Comparison of ENCODE assay signal across 11 cellular contexts in genomic region chr7:77903597-77903996, GRCh38.
DNase-seq lines count a peak whose midpoint lies in the region; ATAC-seq, FAIRE-seq and TF ChIP-seq lines count a peak whose summit lies in the region.
"Had no signal": no experiment of that assay in that cellular context is flagged by ENCODE, and none has a peak within 500 bp of the region (broad histone marks: within the 10 kb centered on the region; RNA-seq: fewer than 3 reads in every experiment).

No MANE protein-coding gene starts in this region.

- no peak overlapping the region for H2BK5ac ChIP-seq in H1 (ENCODE audit: low read depth, low read length)

- H3K4me2 ChIP-seq in Loucy (ENCODE audit: low read depth, low read length, poor library complexity, severe bottlenecking) = no peak overlapping the region
- no peak overlapping the region for H3K4me2 ChIP-seq in H1 (ENCODE audit: insufficient read depth in 1 of 2, low read depth in 2 of 2, low read length in 2 of 2)

- H3K23ac ChIP-seq in H1 (ENCODE audit: insufficient read length) = no peak overlapping the region

- H4K20me1 ChIP-seq in Loucy (ENCODE audit: insufficient read depth, low read length, poor library complexity, severe bottlenecking) (no peaks in the 10 kb centered on the region), H1 (replicated peaks in 1 of 2; ENCODE audit: control insufficient read depth in 1 of 2, insufficient read depth in 2 of 2, low read length in 2 of 2) (no peaks in the 10 kb centered on the region)

- TF ChIP-seq RAD21 in H1 (IDR thresholded peaks at IDR 0.05 in 1 of 2, conservative IDR thresholded peaks at IDR 0.05 in 1 of 2; ENCODE audit: low read depth in 2 of 2, low read length in 2 of 2) = peak; percentile 59 to 63

- no peak overlapping the region for H3K9ac ChIP-seq in Loucy (ENCODE audit: low read depth, low read length, poor library complexity, severe bottlenecking)
- H3K9ac ChIP-seq in H1 (replicated peaks in 1 of 4; ENCODE audit: extremely low read depth in 1 of 4, low read depth in 3 of 4, low read length in 3 of 4) = no peak overlapping the region

- H3K56ac ChIP-seq in H1 (replicated peaks; ENCODE audit: insufficient read length, low read depth, low read length) = no peak overlapping the region

- no peak overlapping the region for H3K14ac ChIP-seq in H1 (ENCODE audit: insufficient read length)

- H3K36me3 ChIP-seq in Loucy (ENCODE audit: insufficient read depth, low read length) = peaks cover 11% of the 10 kb centered on the region; the same call in 1 of the 2 replicates
- H3K36me3 ChIP-seq in H1 (ENCODE audit: control insufficient read depth in 2 of 4, insufficient read depth in 4 of 4, low read length in 3 of 4) = no peaks in the 10 kb centered on the region
- no peaks in the 10 kb centered on the region for H3K36me3 ChIP-seq in suprapubic skin

- no peaks in the 10 kb centered on the region; the same call in 1 of the 2 replicates for H3K79me1 ChIP-seq in H1 (ENCODE audit: low read depth, low read length)

- TF ChIP-seq CTCF in AG09309 (IDR thresholded peaks at IDR 0.05; ENCODE audit: control insufficient read depth, insufficient read depth, low read depth, low read length, missing control alignments) (peak; percentile 51), Loucy (conservative IDR thresholded peaks at IDR 0.05; ENCODE audit: low read length) (peak; percentile 40; the same call in 1 of the 2 replicates), H1 (IDR thresholded peaks at IDR 0.05; ENCODE audit: control extremely low read depth in 1 of 3, insufficient read depth in 1 of 3, low read depth in 1 of 3, low read length in 3 of 3) (peak; percentile 16 to 53 (median 48)), suprapubic skin (IDR thresholded peaks at IDR 0.05) (no peak)

- H2BK120ac ChIP-seq in H1 (replicated peaks; ENCODE audit: low read depth, low read length) = no peak overlapping the region

- no peaks in the 10 kb centered on the region for H3K23me2 ChIP-seq in H1 (ENCODE audit: low read depth, low read length)

- no peak overlapping the region for H3K4ac ChIP-seq in H1 (replicated peaks; ENCODE audit: insufficient read length, low read depth, low read length)

- H3K18ac ChIP-seq in H1 (ENCODE audit: extremely low read depth, low read length) = no peak overlapping the region

- H2AFZ ChIP-seq in Loucy (ENCODE audit: low read length) = no peak overlapping the region
- no peak overlapping the region for H2AFZ ChIP-seq in H1 (ENCODE audit: low read length)

- H4K5ac ChIP-seq in H1 (ENCODE audit: insufficient read length, low read depth, low read length) = no peak overlapping the region

- TF ChIP-seq POLR2A in GM12892 (IDR thresholded peaks at IDR 0.05; ENCODE audit: low read depth, low read length) = no peak
- no peak for TF ChIP-seq POLR2A in H1 (IDR thresholded peaks at IDR 0.05; ENCODE audit: control extremely low read depth in 1 of 2, low read depth in 2 of 2, low read length in 2 of 2)
- TF ChIP-seq POLR2A in suprapubic skin (IDR thresholded peaks at IDR 0.05) = no peak

- no peak overlapping the region for H2BK12ac ChIP-seq in H1 (ENCODE audit: low read depth, low read length)

- H3K9me3 ChIP-seq in Loucy (ENCODE audit: insufficient read depth, low read depth, low read length) (no peaks in the 10 kb centered on the region), H1 (ENCODE audit: insufficient read depth in 2 of 2, low read depth in 1 of 2, low read length in 1 of 2) (no peaks in the 10 kb centered on the region), suprapubic skin (no peaks in the 10 kb centered on the region)

- H3K27ac Mint-ChIP-seq in activated naive CD4-positive, alpha-beta T cell treated with anti-CD3 and anti-CD28 coated beads for 36 hours = no peak overlapping the region
- H3K27ac Mint-ChIP-seq: activated naive CD4-positive, alpha-beta T cell treated with anti-CD3 and anti-CD28 coated beads, Interleukin-2, amount 50 U/mL, for 72 hours had no signal

- peaks cover 6% of the 10 kb centered on the region for H3K4me1 ChIP-seq in Loucy (ENCODE audit: insufficient read depth, low read length, poor library complexity, severe bottlenecking)
- H3K4me1 ChIP-seq in H1 (replicated peaks in 1 of 4; ENCODE audit: control insufficient read depth in 3 of 4, insufficient read depth in 4 of 4, low read length in 3 of 4) = no peaks in the 10 kb centered on the region
- H3K4me1 ChIP-seq in suprapubic skin = no peaks in the 10 kb centered on the region

- H2AK5ac ChIP-seq in H1 (ENCODE audit: low read depth, low read length) = no peak overlapping the region

- H2BK15ac ChIP-seq in H1 (ENCODE audit: low read length) = no peak overlapping the region

- no peaks in the 10 kb centered on the region for H3K9me3 Mint-ChIP-seq in activated naive CD4-positive, alpha-beta T cell treated with anti-CD3 and anti-CD28 coated beads for 36 hours
- H3K9me3 Mint-ChIP-seq: activated naive CD4-positive, alpha-beta T cell treated with anti-CD3 and anti-CD28 coated beads, Interleukin-2, amount 50 U/mL, for 72 hours had no signal

- H3K9me2 ChIP-seq in Loucy (replicated peaks; ENCODE audit: low read depth, low read length) = no peaks in the 10 kb centered on the region

- no peaks in the 10 kb centered on the region for H3K27me3 ChIP-seq in Loucy (ENCODE audit: insufficient read depth, low read length, poor library complexity, severe bottlenecking)
- H3K27me3 ChIP-seq in H1 (replicated peaks in 1 of 4; ENCODE audit: control insufficient read depth in 3 of 4, extremely low read depth in 1 of 4, insufficient read depth in 3 of 4, low read length in 3 of 4) = no peaks in the 10 kb centered on the region
- no peaks in the 10 kb centered on the region for H3K27me3 ChIP-seq in suprapubic skin

- H4K8ac ChIP-seq in H1 (ENCODE audit: extremely low read depth, insufficient read depth, low read length) = no peak overlapping the region

- no peaks in the 10 kb centered on the region for H3F3A ChIP-seq in Loucy (ENCODE audit: low read depth)

- H3K79me2 ChIP-seq in Loucy (ENCODE audit: insufficient read depth, low read length) = no peaks in the 10 kb centered on the region
- H3K79me2 ChIP-seq in H1 (ENCODE audit: control insufficient read depth in 1 of 2, insufficient read depth in 2 of 2, low read length in 2 of 2) = no peaks in the 10 kb centered on the region

- ATAC-seq in HG02763 (IDR thresholded peaks at IDR 0.05; ENCODE audit: unreplicated experiment) = no peak

- H3K27ac ChIP-seq in H1 (ENCODE audit: low read depth, low read length) = no peak overlapping the region
- H3K27ac ChIP-seq in suprapubic skin = no peak overlapping the region

- no peaks in the 10 kb centered on the region for H3K27me3 Mint-ChIP-seq in activated naive CD4-positive, alpha-beta T cell treated with anti-CD3 and anti-CD28 coated beads for 36 hours (ENCODE audit: low read depth)

- peaks cover under 1% of the 10 kb centered on the region for H3K36me3 Mint-ChIP-seq in activated naive CD4-positive, alpha-beta T cell treated with anti-CD3 and anti-CD28 coated beads for 36 hours (ENCODE audit: low read depth)
- H3K36me3 Mint-ChIP-seq: activated naive CD4-positive, alpha-beta T cell treated with anti-CD3 and anti-CD28 coated beads, Interleukin-2, amount 50 U/mL, for 72 hours had no signal

- POLR2A ChIA-PET in H1 (lab: Charles Lee; ENCODE audit: partially characterized antibody) = no interaction called here

- no peak for TF ChIP-seq EP300 in H1 (IDR thresholded peaks at IDR 0.05; ENCODE audit: borderline replicate concordance in 1 of 2, low read depth in 2 of 2, low read length in 2 of 2)
- no peak for TF ChIP-seq EP300 in suprapubic skin (IDR thresholded peaks at IDR 0.05)

- no peak for DNase-seq in AG09309 (ENCODE audit: low read depth)
- no peak for DNase-seq in GM12892 (ENCODE audit: insufficient read length)
- DNase-seq in H1 (ENCODE audit: low read depth in 1 of 2, low spot score in 2 of 2) = no peak
- no peak for DNase-seq in activated naive CD4-positive, alpha-beta T cell (lab: John Stamatoyannopoulos, UW)
- no peak for DNase-seq in activated naive CD4-positive, alpha-beta T cell treated with anti-CD3 and anti-CD28 coated beads for 36 hours
- no peak for DNase-seq in suprapubic skin (ENCODE audit: low spot score in 2 of 2)
- DNase-seq: NCI-H774 had no signal

- no peaks in the 10 kb centered on the region for H3K4me1 Mint-ChIP-seq in activated naive CD4-positive, alpha-beta T cell treated with anti-CD3 and anti-CD28 coated beads for 36 hours (ENCODE audit: low read depth)

- CTCF ChIA-PET in H1 (lab: Charles Lee; ENCODE audit: partially characterized antibody) = interaction anchor here (0.6 to 1.4 kb wide), 6 partner anchors 11 to 252 kb away, joined by 3 read pairs; partner anchors contain the start of genes PHTF2 and TMEM60
- CTCF ChIA-PET in activated naive CD4-positive, alpha-beta T cell treated with anti-CD3 and anti-CD28 coated beads for 36 hours (lab: Charles Lee) = interaction anchor here (3.3 kb wide), 1 partner anchor 251 kb away, joined by 9 read pairs; no protein-coding TSS in a partner anchor

- intact Hi-C loops in activated naive CD4-positive, alpha-beta T cell treated with anti-CD3 and anti-CD28 coated beads for 36 hours (cut with micrococcal nuclease) = loop anchor here (2.0 kb wide), 1 partner anchor 105 kb away; the partner anchor contains the start of genes PHTF2 and TMEM60

- no peak overlapping the region for H2BK20ac ChIP-seq in H1 (ENCODE audit: low read length)

- H3K4me3 Mint-ChIP-seq in activated naive CD4-positive, alpha-beta T cell treated with anti-CD3 and anti-CD28 coated beads for 36 hours = no peak overlapping the region

- no peak overlapping the region for H3K4me3 ChIP-seq in AG09309 (ENCODE audit: control insufficient read depth, low read depth, low read length)
- no peak overlapping the region for H3K4me3 ChIP-seq in Loucy (ENCODE audit: low read length, poor library complexity, severe bottlenecking)
- H3K4me3 ChIP-seq in H1 (ENCODE audit: extremely low read depth in 1 of 4, insufficient read depth in 2 of 4, low read depth in 3 of 4, low read length in 4 of 4) = no peak overlapping the region
- H3K4me3 ChIP-seq in suprapubic skin = no peak overlapping the region
- H3K4me3 ChIP-seq: lung had no signal

- 95% methylated on average over 2 of the region's 2 CpGs; no CpG with 5 or more reads in 1 of the 2 experiments for WGBS in H1 (ENCODE audit: extremely low coverage in 1 of 2, insufficient coverage in 1 of 2, insufficient read length in 1 of 2, insufficient replicate concordance in 2 of 2, low coverage in 1 of 2, low lambda C conversion rate in 2 of 2, missing lambda C conversion rate in 1 of 2), 2 experiments
- 86% methylated on average over 2 of the region's 2 CpGs for WGBS in suprapubic skin

- H4K91ac ChIP-seq in H1 (replicated peaks; ENCODE audit: insufficient read length, low read length) = no peak overlapping the region

- FAIRE-seq in GM12892 (lab: Jason Lieb, UNC) = peak; percentile 74
- peak; percentile 52 for FAIRE-seq in H1 (lab: Jason Lieb, UNC)

TF ChIP-seq in H1, 55 proteins besides CTCF, POLR2A, EP300 and RAD21:
- TF ChIP-seq YY1 (IDR thresholded peaks at IDR 0.05; ENCODE audit: low read depth, low read length) (peak; percentile 71), E2F6 (IDR thresholded peaks at IDR 0.05) (no peak)

Comparison
In these comparisons a context has a peak if more than half of its experiments do, and no peak if none do; other contexts are left out.
1. CTCF ChIP-seq: peak in AG09309 (single experiment), Loucy (single experiment) and H1 (3 of 3); none in suprapubic skin (0 of 2).